ENCODE assay signal across 27 cellular contexts in the genomic region with DNA sequence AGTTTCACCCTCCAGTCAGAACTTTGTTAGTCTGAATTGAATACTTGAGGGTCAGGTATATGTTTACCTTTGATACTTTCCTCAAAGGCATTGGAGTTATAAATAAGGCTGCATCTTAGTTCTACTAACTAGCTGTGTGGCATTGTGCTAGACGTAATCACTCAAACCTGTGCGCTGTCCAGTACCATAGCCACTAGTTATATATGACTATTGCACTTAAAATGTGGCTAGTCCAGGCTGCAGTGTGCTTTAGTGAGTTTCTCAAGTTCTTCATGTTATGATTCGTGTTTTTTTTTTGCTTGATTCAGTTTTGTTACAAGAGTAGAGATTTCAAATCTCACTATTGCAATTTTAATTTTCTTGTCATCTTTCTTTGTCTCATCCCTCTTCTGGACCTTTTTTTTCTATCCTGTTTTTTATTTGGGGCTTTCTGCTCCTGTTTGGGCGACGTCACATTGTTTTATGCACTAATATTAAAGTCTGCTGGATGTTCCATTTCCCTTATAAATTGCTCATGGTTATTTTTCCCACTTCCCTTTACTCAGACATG. TPM values are rescaled to one million over a fixed set of nuclear protein-coding genes. Genes with fewer than 3 reads are reported as not detected.
DNase-seq lines count a peak whose midpoint lies in the region; ATAC-seq and TF ChIP-seq lines count a peak whose summit lies in the region.
"Had no signal": no experiment of that assay in that cellular context is flagged by ENCODE, and none has a peak within 500 bp of the region (broad histone marks: within the 10 kb centered on the region; RNA-seq: fewer than 3 reads in every experiment).

No MANE protein-coding gene starts in this region.

- no peak for ATAC-seq in activated B cell treated with CpG ODN at 0.5 μM for 24 hours (ENCODE audit: low read depth)
- ATAC-seq in foreskin keratinocyte: peak; percentile 39
- ATAC-seq: activated T-cell treated with anti-CD3 and anti-CD28 coated beads, Interleukin-2, amount 50 U/mL, for 4 hours; left colon; right cardiac atrium; stimulated activated naive B cell treated with anti-CD40 and anti-IgM and Interleukin-4, amounts not matched to agents 10 μg/mL and 1 μg/mL and 100 μg/mL, for 72 hours had no signal

- DNase-seq in CD4-positive, alpha-beta memory T cell: no peak
- peak; percentile 44 for DNase-seq in GM23248
- DNase-seq in activated B cell treated with CpG ODN at 0.5 μM for 24 hours: no peak
- DNase-seq in foreskin keratinocyte: peak in 1 of 2 donors; percentile 34
- DNase-seq in effector memory CD4-positive, alpha-beta T cell: no peak
- no peak for DNase-seq in SJCRH30
- DNase-seq in neural progenitor cell (ENCODE audit: low spot score): no peak
- DNase-seq: activated CD4-positive, alpha-beta T cell treated with anti-CD3 and anti-CD28 coated beads for 48 hours; activated naive CD4-positive, alpha-beta T cell treated with anti-CD3 and anti-CD28 coated beads, Interleukin-2, amount 50 U/mL, for 16 hours; activated T-cell treated with anti-CD3 and anti-CD28 coated beads, Interleukin-2, amount 50 U/mL, for 4 hours; C1 segment of cervical spinal cord; effector CD4-positive, alpha-beta T cell; erythroblast; foreskin melanocyte; left colon; NCI-H1092 treated with DMSO at 0.1 percent for 48 hours; NCI-H187 treated with DMSO at 0.1 percent for 48 hours; NCI-H526 treated with DMSO at 0.1 percent for 48 hours; right cardiac atrium; RPMI8226; stimulated activated CD4-positive, alpha-beta T cell treated with anti-CD3 and anti-CD28 coated beads, Interleukin-4, amount 100 ng/mL, for 1 hour; stimulated activated naive B cell treated with anti-CD40 and anti-IgM and Interleukin-4, amounts not matched to agents 10 μg/mL and 1 μg/mL and 100 μg/mL, for 72 hours; T-helper 2 cell; testis had no signal

- in situ Hi-C loops in GM23248 (cut with MboI): no loop called here

- H3K27me3 ChIP-seq in CD4-positive, alpha-beta memory T cell (ENCODE audit: insufficient read depth, low read length): no peaks in the 10 kb centered on the region
- no peaks in the 10 kb centered on the region for H3K27me3 ChIP-seq in GM23248 (replicated peaks; ENCODE audit: insufficient read depth)
- no peaks in the 10 kb centered on the region for H3K27me3 ChIP-seq in foreskin keratinocyte
- H3K27me3 ChIP-seq in effector memory CD4-positive, alpha-beta T cell (replicated peaks; ENCODE audit: control insufficient read depth, insufficient read depth, low read length, poor library complexity, severe bottlenecking): no peaks in the 10 kb centered on the region
- H3K27me3 ChIP-seq in SJCRH30: no peaks in the 10 kb centered on the region
- H3K27me3 ChIP-seq in neural progenitor cell: no peaks in the 10 kb centered on the region
- H3K27me3 ChIP-seq: testis had no signal

- no peak overlapping the region for H2AFZ ChIP-seq in GM23248
- no peak overlapping the region for H2AFZ ChIP-seq in neural progenitor cell (replicated peaks)
- H2AFZ ChIP-seq: parathyroid adenoma had no signal

- H3K9me3 ChIP-seq in CD4-positive, alpha-beta memory T cell (ENCODE audit: control insufficient read depth in 1 of 2, low read length in 2 of 2): no peaks in the 10 kb centered on the region
- H3K9me3 ChIP-seq in GM23248 (ENCODE audit: low read depth) (no peaks in the 10 kb centered on the region), SJCRH30 (replicated peaks) (no peaks in the 10 kb centered on the region), neural progenitor cell (ENCODE audit: low read depth) (no peaks in the 10 kb centered on the region)
- H3K9me3 ChIP-seq in effector memory CD4-positive, alpha-beta T cell (ENCODE audit: control insufficient read depth, low read length): no peaks in the 10 kb centered on the region
- H3K9me3 ChIP-seq: testis had no signal

- H3K4me1 Mint-ChIP-seq in CD4-positive, alpha-beta memory T cell: peaks cover 35 to 67% (median 55%) of the 10 kb centered on the region in 4 donors
- H3K4me1 Mint-ChIP-seq in activated B cell treated with CpG ODN at 0.5 μM for 24 hours (peaks cover 65% of the 10 kb centered on the region), neural progenitor cell (peaks cover 24% of the 10 kb centered on the region)

- H3K27me3 Mint-ChIP-seq in CD4-positive, alpha-beta memory T cell: no peaks in the 10 kb centered on the region
- H3K27me3 Mint-ChIP-seq in activated B cell treated with CpG ODN at 0.5 μM for 24 hours (no peaks in the 10 kb centered on the region), neural progenitor cell (ENCODE audit: insufficient read depth, low read depth) (no peaks in the 10 kb centered on the region)
- H3K27me3 Mint-ChIP-seq: stimulated activated naive B cell treated with anti-CD40 and anti-IgM and Interleukin-4, amounts not matched to agents 10 μg/mL and 1 μg/mL and 100 μg/mL, for 72 hours had no signal

- POLR2A ChIA-PET in CD4-positive, alpha-beta memory T cell (lab: Charles Lee; ENCODE audit: partially characterized antibody): no interaction called here
- POLR2A ChIA-PET in activated B cell treated with CpG ODN at 0.5 μM for 24 hours (lab: Charles Lee): no interaction called here

- H3K4me1 ChIP-seq in CD4-positive, alpha-beta memory T cell (ENCODE audit: insufficient read depth, low read length): peaks cover 62% of the 10 kb centered on the region
- H3K4me1 ChIP-seq in GM23248 (ENCODE audit: insufficient read depth) (peaks cover 35% of the 10 kb centered on the region), foreskin keratinocyte (peaks cover 24% of the 10 kb centered on the region), SJCRH30 (peaks cover 4% of the 10 kb centered on the region; the same call in 1 of the 2 replicates), neural progenitor cell (peaks cover 27% of the 10 kb centered on the region)
- peaks cover 9% of the 10 kb centered on the region for H3K4me1 ChIP-seq in effector memory CD4-positive, alpha-beta T cell (ENCODE audit: control insufficient read depth, insufficient read depth, low read length, poor library complexity, severe bottlenecking)
- H3K4me1 ChIP-seq: parathyroid adenoma had no signal

- H3K4me2 ChIP-seq in GM23248 (ENCODE audit: unreplicated experiment): no peak overlapping the region
- H3K4me2 ChIP-seq in neural progenitor cell: no peak overlapping the region

- H3K9me3 Mint-ChIP-seq in CD4-positive, alpha-beta memory T cell: no peaks in the 10 kb centered on the region
- H3K9me3 Mint-ChIP-seq in activated B cell treated with CpG ODN at 0.5 μM for 24 hours (no peaks in the 10 kb centered on the region), neural progenitor cell (peaks cover 10% of the 10 kb centered on the region)
- H3K9me3 Mint-ChIP-seq: activated T-cell treated with anti-CD3 and anti-CD28 coated beads, Interleukin-2, amount 50 U/mL, for 4 hours; stimulated activated naive B cell treated with anti-CD40 and anti-IgM and Interleukin-4, amounts not matched to agents 10 μg/mL and 1 μg/mL and 100 μg/mL, for 72 hours had no signal

- no peaks in the 10 kb centered on the region for H3K9me2 ChIP-seq in GM23248 (ENCODE audit: insufficient read depth)

- H3K36me3 ChIP-seq in CD4-positive, alpha-beta memory T cell (ENCODE audit: insufficient read depth, low read length): no peaks in the 10 kb centered on the region
- H3K36me3 ChIP-seq in GM23248 (ENCODE audit: low read depth) (no peaks in the 10 kb centered on the region), SJCRH30 (no peaks in the 10 kb centered on the region), neural progenitor cell (no peaks in the 10 kb centered on the region)
- no peaks in the 10 kb centered on the region for H3K36me3 ChIP-seq in effector memory CD4-positive, alpha-beta T cell (ENCODE audit: control insufficient read depth, insufficient read depth, low read length)

- H3K4me3 Mint-ChIP-seq in CD4-positive, alpha-beta memory T cell: peak overlapping the region in 6 of 8 donors; percentile 3 to 72 (median 34)
- no peak overlapping the region for H3K4me3 Mint-ChIP-seq in activated B cell treated with CpG ODN at 0.5 μM for 24 hours
- H3K4me3 Mint-ChIP-seq in neural progenitor cell: no peak overlapping the region
- H3K4me3 Mint-ChIP-seq: activated T-cell treated with anti-CD3 and anti-CD28 coated beads, Interleukin-2, amount 50 U/mL, for 4 hours; mesothelial cell of epicardium; stimulated activated naive B cell treated with anti-CD40 and anti-IgM and Interleukin-4, amounts not matched to agents 10 μg/mL and 1 μg/mL and 100 μg/mL, for 72 hours had no signal

- H3K4me3 ChIP-seq in CD4-positive, alpha-beta memory T cell (ENCODE audit: low read length in 2 of 2): no peak overlapping the region
- H3K4me3 ChIP-seq in GM23248 (no peak overlapping the region), SJCRH30 (no peak overlapping the region), neural progenitor cell (no peak overlapping the region)
- H3K4me3 ChIP-seq in effector memory CD4-positive, alpha-beta T cell (ENCODE audit: insufficient read depth, low read depth, low read length, poor library complexity, severe bottlenecking): no peak overlapping the region
- H3K4me3 ChIP-seq: testis had no signal

- H3K36me3 Mint-ChIP-seq in CD4-positive, alpha-beta memory T cell: peaks cover 9 to 11% of the 10 kb centered on the region in 2 donors
- H3K36me3 Mint-ChIP-seq in activated B cell treated with CpG ODN at 0.5 μM for 24 hours (ENCODE audit: low read depth) (peaks cover under 1% of the 10 kb centered on the region), neural progenitor cell (peaks cover 8% of the 10 kb centered on the region)

- H4K20me1 ChIP-seq in GM23248 (ENCODE audit: insufficient read depth) (peaks cover 10% of the 10 kb centered on the region), neural progenitor cell (ENCODE audit: low read depth) (peaks cover 21% of the 10 kb centered on the region)

- no peaks in the 10 kb centered on the region; the same call in 1 of the 2 replicates for H3F3A ChIP-seq in GM23248 (ENCODE audit: insufficient read depth)
- peaks cover under 1% of the 10 kb centered on the region for H3F3A ChIP-seq in neural progenitor cell (ENCODE audit: low read depth)

- CTCF ChIA-PET in CD4-positive, alpha-beta memory T cell (lab: Charles Lee; ENCODE audit: partially characterized antibody): interaction anchor here (1.0 kb wide), 1 partner anchor 162 kb away, joined by 4 read pairs; no protein-coding TSS in a partner anchor
- CTCF ChIA-PET in activated B cell treated with CpG ODN at 0.5 μM for 24 hours (lab: Charles Lee): no interaction called here

- H3K27ac ChIP-seq in CD4-positive, alpha-beta memory T cell (ENCODE audit: low read depth, low read length): no peak overlapping the region
- H3K27ac ChIP-seq in GM23248 (no peak overlapping the region), foreskin keratinocyte (no peak overlapping the region), SJCRH30 (no peak overlapping the region), neural progenitor cell (no peak overlapping the region)
- no peak overlapping the region for H3K27ac ChIP-seq in effector memory CD4-positive, alpha-beta T cell (ENCODE audit: insufficient read depth, low read length, poor library complexity, severe bottlenecking)
- H3K27ac ChIP-seq: parathyroid adenoma, testis had no signal

- WGBS in GM23248 (ENCODE audit: low coverage in 1 of 2, low lambda C conversion rate in 2 of 2, missing lambda C conversion rate in 2 of 2), 2 experiments: 95 to 98% methylated on average over 5 of the region's 5 CpGs

- H3K79me2 ChIP-seq in GM23248 (ENCODE audit: insufficient read depth) (peaks cover 100% of the 10 kb centered on the region), neural progenitor cell (ENCODE audit: low read depth) (peaks cover 96% of the 10 kb centered on the region)

- peak overlapping the region in 1 of 7 donors; percentile 3 for H3K27ac Mint-ChIP-seq in CD4-positive, alpha-beta memory T cell
- H3K27ac Mint-ChIP-seq in activated B cell treated with CpG ODN at 0.5 μM for 24 hours (peak overlapping the region; percentile 42), neural progenitor cell (no peak overlapping the region)
- H3K27ac Mint-ChIP-seq: nephron; stimulated activated naive B cell treated with anti-CD40 and anti-IgM and Interleukin-4, amounts not matched to agents 10 μg/mL and 1 μg/mL and 100 μg/mL, for 72 hours had no signal

- intact Hi-C loops in CD4-positive, alpha-beta memory T cell (cut with micrococcal nuclease): no loop called here
- intact Hi-C loops in activated B cell treated with CpG ODN at 0.5 μM for 24 hours (cut with micrococcal nuclease): no loop called here

- H3K9ac ChIP-seq in GM23248 (no peak overlapping the region), neural progenitor cell (no peak overlapping the region)
- H3K9ac ChIP-seq: parathyroid adenoma had no signal

- TF ChIP-seq CTCF in activated B cell treated with CpG ODN at 0.5 μM for 24 hours (IDR thresholded peaks at IDR 0.05) (no peak), foreskin keratinocyte (conservative IDR thresholded peaks at IDR 0.05) (no peak), neural progenitor cell (IDR thresholded peaks at IDR 0.05) (no peak)

RNA-seq across cellular contexts. Expression of a gene that starts 5.7 kb away (rescaled TPM):
- total RNA-seq in CD4-positive, alpha-beta memory T cell: 10 to 100 TPM; 57.0 to 66.5 TPM
- polyA plus RNA-seq in CD4-positive, alpha-beta memory T cell: 10 to 100 TPM; 17.5 to 24.1 TPM
- total RNA-seq in GM23248 (2014; rRNA removed; shearing (Covaris generic)): 44.9 and 48.1 TPM in 2 replicates
- 21.1 and 22.8 TPM in 2 replicates for polyA plus RNA-seq in GM23248 (2016; fragmentation: Nextera tagmentation; extraction: Ambion mirVana)
- total RNA-seq in activated B cell treated with CpG ODN at 0.5 μM for 24 hours: 43.3 and 46.0 TPM in 2 replicates
- total RNA-seq in foreskin keratinocyte: 19.5 and 22.7 TPM in 2 replicates
- polyA plus RNA-seq in foreskin keratinocyte: 3.7 and 3.8 TPM in 2 replicates
- 68.0 and 74.2 TPM in 2 replicates for total RNA-seq in SJCRH30 (2014; rRNA removed; shearing (Covaris generic))
- 20.0 and 28.6 TPM in 2 replicates for total RNA-seq in neural progenitor cell (ENCODE audit: low replicate concordance)

Comparison
In these comparisons a context has a peak if more than half of its experiments do, and no peak if none do; other contexts are left out.
1. H3K4me3 Mint-ChIP-seq: peak in CD4-positive, alpha-beta memory T cell (6 of 8); none in activated B cell treated with CpG ODN at 0.5 μM for 24 hours (single experiment) and neural progenitor cell (single experiment).